8 cellular contexts compared by ENCODE assay signal in genomic region chr15:85794598-85795319, GRCh38. TPM values are rescaled to one million over a fixed set of nuclear protein-coding genes. Genes with fewer than 3 reads are reported as not detected.
DNase-seq lines count a peak whose midpoint lies in the region; ATAC-seq, FAIRE-seq and TF ChIP-seq lines count a peak whose summit lies in the region.

A gene with protein sequence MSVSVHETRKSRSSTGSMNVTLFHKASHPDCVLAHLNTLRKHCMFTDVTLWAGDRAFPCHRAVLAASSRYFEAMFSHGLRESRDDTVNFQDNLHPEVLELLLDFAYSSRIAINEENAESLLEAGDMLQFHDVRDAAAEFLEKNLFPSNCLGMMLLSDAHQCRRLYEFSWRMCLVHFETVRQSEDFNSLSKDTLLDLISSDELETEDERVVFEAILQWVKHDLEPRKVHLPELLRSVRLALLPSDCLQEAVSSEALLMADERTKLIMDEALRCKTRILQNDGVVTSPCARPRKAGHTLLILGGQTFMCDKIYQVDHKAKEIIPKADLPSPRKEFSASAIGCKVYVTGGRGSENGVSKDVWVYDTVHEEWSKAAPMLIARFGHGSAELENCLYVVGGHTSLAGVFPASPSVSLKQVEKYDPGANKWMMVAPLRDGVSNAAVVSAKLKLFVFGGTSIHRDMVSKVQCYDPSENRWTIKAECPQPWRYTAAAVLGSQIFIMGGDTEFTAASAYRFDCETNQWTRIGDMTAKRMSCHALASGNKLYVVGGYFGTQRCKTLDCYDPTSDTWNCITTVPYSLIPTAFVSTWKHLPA (minus strand): TSS chr15:85794925. CDS start chr15:85769810, 25,115 bp downstream.

- H3K4me3 ChIP-seq in endodermal cell (ENCODE audit: low read length) = peak within 1 kb of the TSS; percentile 93
- peak within 1 kb of the TSS; percentile 88 for H3K4me3 ChIP-seq in mesodermal cell (ENCODE audit: extremely low read depth, insufficient read depth, low read length, poor library complexity, severe bottlenecking)

- H3K27ac Mint-ChIP-seq in endodermal cell = peak within 1 kb of the TSS; percentile 89

- H3K4me1 Mint-ChIP-seq in endodermal cell = peaks cover 21% of the 10 kb centered on the region

- H3K27ac ChIP-seq in endodermal cell (ENCODE audit: low read depth, low read length) (peak within 1 kb of the TSS; percentile 88), mesodermal cell (ENCODE audit: low read depth, low read length, severe bottlenecking) (peak within 1 kb of the TSS; percentile 81)

- H3K36me3 ChIP-seq in endodermal cell (ENCODE audit: control insufficient read depth, insufficient read depth, low read length) (no peaks in the 10 kb centered on the region), mesodermal cell (ENCODE audit: control insufficient read depth, insufficient read depth, low read length) (peaks cover 3% of the 10 kb centered on the region)

- peak within 1 kb of the TSS; percentile 75 for H3K9ac ChIP-seq in endodermal cell (ENCODE audit: extremely low read depth, low read length, poor library complexity, severe bottlenecking)

- H3K27me3 Mint-ChIP-seq in endodermal cell (ENCODE audit: insufficient read depth) = peaks cover 11% of the 10 kb centered on the region

- H3K9me3 ChIP-seq in endodermal cell (ENCODE audit: control insufficient read depth, low read length) (no peaks in the 10 kb centered on the region), mesodermal cell (ENCODE audit: control insufficient read depth, low read length) (no peaks in the 10 kb centered on the region)

- H3K4me1 ChIP-seq in endodermal cell (ENCODE audit: control insufficient read depth, insufficient read depth, low read length) (peaks cover 9% of the 10 kb centered on the region), mesodermal cell (ENCODE audit: control insufficient read depth, insufficient read depth, low read length, poor library complexity, severe bottlenecking) (peaks cover 3% of the 10 kb centered on the region)

- peak; percentile 98 for ATAC-seq in GM21381 (IDR thresholded peaks at IDR 0.05; ENCODE audit: unreplicated experiment)

- peak within 1 kb of the TSS; percentile 80 for H3K4me3 Mint-ChIP-seq in endodermal cell

- no peaks in the 10 kb centered on the region for H3K9me3 Mint-ChIP-seq in endodermal cell

- FAIRE-seq in HTR-8/SVneo (lab: Jason Lieb, UNC) = peak; percentile 62

- 1 to 3% methylated on average over 20 to 62 of the region's 71 CpGs for WGBS in endodermal cell (ENCODE audit: insufficient coverage in 1 of 2, insufficient read length in 1 of 2), 2 experiments
- WGBS in mesodermal cell (ENCODE audit: insufficient coverage in 2 of 2), 2 experiments = 1% methylated on average over 30 to 49 of the region's 71 CpGs

- no peak for TF ChIP-seq CTCF in endodermal cell (conservative IDR thresholded peaks at IDR 0.05)

- H3K27me3 ChIP-seq in endodermal cell (ENCODE audit: control insufficient read depth, insufficient read depth, low read length, poor library complexity, severe bottlenecking) = no peaks in the 10 kb centered on the region

- DNase-seq in COR-L47 (lab: John Stamatoyannopoulos, UW) (peak; percentile 91), HTR-8/SVneo (ENCODE audit: insufficient read length, low spot score) (peak; percentile 97), NOMO-1 treated with DMSO at 0.1 percent for 48 hours (lab: John Stamatoyannopoulos, UW; ENCODE audit: unreplicated experiment) (peak; percentile 93), endodermal cell (peak; percentile 97)
- DNase-seq in activated CD8-positive, alpha-beta memory T cell treated with anti-CD3 and anti-CD28 coated beads, Interleukin-2, amount 50 U/mL, for 1 hour (ENCODE audit: extremely low read depth) = peak; percentile 81
- DNase-seq in stimulated activated CD8-positive, alpha-beta memory T cell treated with anti-CD3 and anti-CD28 coated beads, Interleukin-15, amount 100 ng/mL, for 24 hours (ENCODE audit: low read depth) = peak; percentile 72

- H3K36me3 Mint-ChIP-seq in endodermal cell (ENCODE audit: low read depth) = peaks cover 3% of the 10 kb centered on the region

RNA-seq across cellular contexts. Expression of the gene that starts here (rescaled TPM):
- total RNA-seq in endodermal cell = 10 to 100 TPM; 13.3 TPM
- 20.3 TPM for polyA plus RNA-seq in endodermal cell (2013, experiment 1 of 2)
- polyA plus RNA-seq in endodermal cell (2013, experiment 2 of 2) = 19.7 TPM
- polyA plus RNA-seq in mesodermal cell (2013, experiment 1 of 2) = 8.1 TPM
- 6.4 TPM for polyA plus RNA-seq in mesodermal cell (2013, experiment 2 of 2)

Comparison
In these comparisons a context has a peak if more than half of its experiments do, and no peak if none do; other contexts are left out.
1. Peak in every context shown above with its lines: DNase-seq, ATAC-seq, H3K4me3 ChIP-seq and H3K27ac ChIP-seq.